Comparison of ENCODE assay signal across 21 cellular contexts in genomic region chr11:114496915-114497314, GRCh38.
"Had no signal": no experiment of that assay in that cellular context is flagged by ENCODE, and none has a peak within 500 bp of the region (broad histone marks: within the 10 kb centered on the region; RNA-seq: fewer than 3 reads in every experiment).

No MANE protein-coding gene starts in this region.

- H3K4me3 ChIP-seq: dorsolateral prefrontal cortex, lower lobe of right lung, right lobe of liver, vagina had no signal

- H3K36me3 ChIP-seq: brain microvascular endothelial cell, lower lobe of right lung, right lobe of liver, vagina had no signal

- H3K27ac ChIP-seq: brain microvascular endothelial cell, dorsolateral prefrontal cortex, lower lobe of right lung, parathyroid adenoma, right lobe of liver, vagina had no signal

- H3K9ac ChIP-seq: parathyroid adenoma had no signal

- H2AFZ ChIP-seq: parathyroid adenoma had no signal

- H3K79me2 ChIP-seq: parathyroid adenoma had no signal

- DNase-seq: activated CD8-positive, alpha-beta memory T cell treated with anti-CD3 and anti-CD28 coated beads for 24 hours; activated CD8-positive, alpha-beta memory T cell treated with anti-CD3 and anti-CD28 coated beads, Interleukin-2, amount 50 U/mL, for 48 hours; activated effector memory CD4-positive, alpha-beta T cell treated with Interleukin-2 at 50 U/mL for 16 hours; activated naive CD4-positive, alpha-beta T cell treated with anti-CD3 and anti-CD28 coated beads, Interleukin-2, amount 50 U/mL, for 16 hours; activated T-cell treated with anti-CD3 and anti-CD28 coated beads, Interleukin-2, amount 50 U/mL, for 48 hours; aorta; brain microvascular endothelial cell; central memory CD4-positive, alpha-beta T cell; dorsolateral prefrontal cortex; hypothalamus; islet precursor cell; lower lobe of right lung; right lobe of liver; small intestine; stimulated activated CD4-positive, alpha-beta T cell treated with anti-CD3 and anti-CD28 coated beads, Interleukin-4, amount 100 ng/mL, for 1 hour; stimulated activated naive CD8-positive, alpha-beta T cell treated with anti-CD3 and anti-CD28 coated beads, Interleukin-15, amount 100 ng/mL, for 72 hours; trophoblast cell had no signal

- H3K4me1 ChIP-seq: lower lobe of right lung, parathyroid adenoma, right lobe of liver, vagina had no signal

- H3K9me3 ChIP-seq: lower lobe of right lung, right lobe of liver, vagina had no signal

- ATAC-seq: activated CD4-positive, CD25-positive, alpha-beta regulatory T cell treated with anti-CD3 and anti-CD28 coated beads, Interleukin-2, amount 50 U/mL, for 24 hours; lower lobe of right lung; natural killer cell treated with Interleukin-12 subunit alpha and Interleukin-12 subunit beta and Interleukin-15 and Interleukin-18, amount 100 ng/mL, for 72 hours; right lobe of liver; stimulated activated naive CD8-positive, alpha-beta T cell treated with anti-CD3 and anti-CD28 coated beads, Interleukin-15, amount 100 ng/mL, for 72 hours had no signal

- H3K27me3 ChIP-seq: brain microvascular endothelial cell, dorsolateral prefrontal cortex, right lobe of liver, vagina had no signal
